27 cellular contexts compared by ENCODE assay signal in the genomic region with DNA sequence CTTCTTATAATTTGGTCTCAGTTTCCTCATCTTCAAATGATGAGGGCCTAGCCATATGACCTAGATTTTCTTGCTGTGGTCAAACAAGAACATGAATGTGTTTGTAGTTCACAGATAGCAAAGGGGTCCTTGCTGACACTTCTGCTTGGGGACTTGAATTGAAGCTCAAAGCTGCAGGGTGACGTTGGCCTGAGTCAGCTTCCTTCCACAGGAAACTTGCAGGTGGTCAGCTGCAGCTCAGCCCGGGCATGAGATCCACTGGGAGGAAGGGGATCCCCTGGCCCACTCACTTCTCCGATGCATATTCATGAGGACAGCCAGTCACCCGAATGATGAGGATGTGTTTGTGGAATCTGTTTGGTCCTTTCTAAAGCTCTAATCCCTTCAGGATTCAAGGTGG. TPM values are rescaled to one million over a fixed set of nuclear protein-coding genes. Genes with fewer than 3 reads are reported as not detected.
DNase-seq lines count a peak whose midpoint lies in the region; TF ChIP-seq lines count a peak whose summit lies in the region.
"Had no signal": no experiment of that assay in that cellular context is flagged by ENCODE, and none has a peak within 500 bp of the region (broad histone marks: within the 10 kb centered on the region; RNA-seq: fewer than 3 reads in every experiment).

No MANE protein-coding gene starts in this region.

- H3K4me2 ChIP-seq in neural progenitor cell, result no peak overlapping the region

- 54 to 71% methylated on average over 2 to 4 of the region's 4 CpGs for whole genome bisulfite sequencing in endodermal cell (ENCODE audit: insufficient coverage in 1 of 2, insufficient read length in 1 of 2), 2 experiments

- H3K4me3 ChIP-seq in neural progenitor cell (no peak overlapping the region), endodermal cell (ENCODE audit: low read length) (no peak overlapping the region)
- H3K4me3 ChIP-seq: pancreas, thoracic aorta had no signal

- no peaks in the 10 kb centered on the region for H3K9me3 ChIP-seq in neural progenitor cell (ENCODE audit: low read depth)
- H3K9me3 ChIP-seq in endodermal cell (ENCODE audit: control insufficient read depth, low read length), result no peaks in the 10 kb centered on the region
- H3K9me3 ChIP-seq: pancreas, thoracic aorta had no signal

- no peaks in the 10 kb centered on the region for H3F3A ChIP-seq in neural progenitor cell (ENCODE audit: low read depth)

- H3K4me1 Mint-ChIP-seq in neural progenitor cell (peaks cover 60% of the 10 kb centered on the region), endodermal cell (peaks cover 23% of the 10 kb centered on the region)
- H3K4me1 Mint-ChIP-seq: activated B cell treated with CpG ODN at 0.5 μM for 24 hours, memory B cell had no signal

- TF ChIP-seq CTCF in neural progenitor cell (IDR thresholded peaks at IDR 0.05), result no peak
- no peak for TF ChIP-seq CTCF in endodermal cell (conservative IDR thresholded peaks at IDR 0.05)

- H3K9me3 Mint-ChIP-seq in neural progenitor cell (peaks cover 10% of the 10 kb centered on the region), endodermal cell (no peaks in the 10 kb centered on the region)
- H3K9me3 Mint-ChIP-seq: activated B cell treated with CpG ODN at 0.5 μM for 24 hours; memory B cell; stimulated activated naive CD8-positive, alpha-beta T cell treated with anti-CD3 and anti-CD28 coated beads, Interleukin-15, Interleukin-2, amounts not matched to agents 100 ng/mL and 50 ng/mL, for 24 hours had no signal

- H3K27ac Mint-ChIP-seq in neural progenitor cell (peak overlapping the region; percentile 22), endodermal cell (no peak overlapping the region)
- H3K27ac Mint-ChIP-seq: activated B cell treated with CpG ODN at 0.5 μM for 24 hours; brain; memory B cell; stimulated activated naive CD8-positive, alpha-beta T cell treated with anti-CD3 and anti-CD28 coated beads, Interleukin-15, Interleukin-2, amounts not matched to agents 100 ng/mL and 50 ng/mL, for 24 hours had no signal

- H4K20me1 ChIP-seq in neural progenitor cell (ENCODE audit: low read depth), result no peaks in the 10 kb centered on the region

- H3K4me3 Mint-ChIP-seq in neural progenitor cell, result no peak overlapping the region
- no peak overlapping the region for H3K4me3 Mint-ChIP-seq in endodermal cell
- H3K4me3 Mint-ChIP-seq: activated B cell treated with CpG ODN at 0.5 μM for 24 hours; brain; memory B cell; neural crest cell; stimulated activated naive CD8-positive, alpha-beta T cell treated with anti-CD3 and anti-CD28 coated beads, Interleukin-15, Interleukin-2, amounts not matched to agents 100 ng/mL and 50 ng/mL, for 24 hours had no signal

- H3K9ac ChIP-seq in neural progenitor cell (no peak overlapping the region), endodermal cell (ENCODE audit: extremely low read depth, low read length, poor library complexity, severe bottlenecking) (no peak overlapping the region)

- H3K27me3 Mint-ChIP-seq in neural progenitor cell (ENCODE audit: insufficient read depth, low read depth), result peaks cover 8% of the 10 kb centered on the region
- H3K27me3 Mint-ChIP-seq in endodermal cell (ENCODE audit: insufficient read depth), result no peaks in the 10 kb centered on the region

- H3K36me3 Mint-ChIP-seq in neural progenitor cell (peaks cover 17% of the 10 kb centered on the region), endodermal cell (ENCODE audit: low read depth) (no peaks in the 10 kb centered on the region)

- no peaks in the 10 kb centered on the region for H3K79me2 ChIP-seq in neural progenitor cell (ENCODE audit: low read depth)

- peak; percentile 66 for DNase-seq in Daoy (ENCODE audit: low read depth)
- DNase-seq in RKO (ENCODE audit: low spot score), result peak; percentile 57
- peak; percentile 90 for DNase-seq in dermis blood vessel endothelial cell
- no peak for DNase-seq in neural progenitor cell (ENCODE audit: low spot score)
- DNase-seq in LoVo (ENCODE audit: low spot score), result no peak
- no peak for DNase-seq in activated CD8-positive, alpha-beta memory T cell treated with anti-CD3 and anti-CD28 coated beads, Interleukin-2, amount 50 U/mL, for 48 hours
- DNase-seq in endodermal cell, result no peak
- DNase-seq: activated B cell treated with CpG ODN at 0.5 μM for 24 hours; activated CD4-positive, alpha-beta T cell treated with anti-CD3 and anti-CD28 coated beads, Interleukin-2, amount 50 U/mL, for 1 hour; activated naive CD4-positive, alpha-beta T cell treated with Interleukin-2 at 50 U/mL for 16 hours; effector CD4-positive, alpha-beta T cell; HCEC 1CT; hypothalamus; Kasumi-1; MV-4-11; NCI-H1436 treated with DMSO at 0.1 percent for 48 hours; NCI-H2107; NCI-H345; pancreas; stimulated activated CD4-positive, alpha-beta T cell treated with anti-CD3 and anti-CD28 coated beads, Interleukin-2, amount 100 ng/mL, for 24 hours; T-helper 1 cell had no signal

- H3K27ac ChIP-seq in neural progenitor cell (no peak overlapping the region), endodermal cell (ENCODE audit: low read depth, low read length) (no peak overlapping the region)
- H3K27ac ChIP-seq: epithelial cell of prostate, pancreas, thoracic aorta had no signal

- no peaks in the 10 kb centered on the region for H3K27me3 ChIP-seq in neural progenitor cell
- no peaks in the 10 kb centered on the region for H3K27me3 ChIP-seq in endodermal cell (ENCODE audit: control insufficient read depth, insufficient read depth, low read length, poor library complexity, severe bottlenecking)
- H3K27me3 ChIP-seq: pancreas had no signal

- H3K36me3 ChIP-seq in neural progenitor cell (no peaks in the 10 kb centered on the region), endodermal cell (ENCODE audit: control insufficient read depth, insufficient read depth, low read length) (no peaks in the 10 kb centered on the region)
- H3K36me3 ChIP-seq: pancreas, thoracic aorta had no signal

- H2AFZ ChIP-seq in neural progenitor cell (replicated peaks), result no peak overlapping the region

- H3K4me1 ChIP-seq in neural progenitor cell, result peaks cover 22% of the 10 kb centered on the region
- H3K4me1 ChIP-seq in endodermal cell (ENCODE audit: control insufficient read depth, insufficient read depth, low read length), result peaks cover 3% of the 10 kb centered on the region

RNA-seq across cellular contexts. Expression of gene AXIN2, which starts 42.6 kb away (rescaled TPM):
- total RNA-seq in Daoy (2014; rRNA removed; shearing (Covaris generic)), result 1.9 and 2.7 TPM in 2 replicates
- total RNA-seq in dermis blood vessel endothelial cell (3.1 and 3.6 TPM in 2 replicates), neural progenitor cell (ENCODE audit: low replicate concordance) (21.8 and 22.0 TPM in 2 replicates), endodermal cell (10 to 100 TPM; 40.1 to 53.2 TPM)
- polyA plus RNA-seq in endodermal cell (2013, experiment 1 of 2), result 74.8 TPM
- polyA plus RNA-seq in endodermal cell (2013, experiment 2 of 2), result 73.2 TPM

Comparison
In these comparisons a context has a peak if more than half of its experiments do, and no peak if none do; other contexts are left out.
1. DNase-seq: peak in Daoy (single experiment), RKO (single experiment) and dermis blood vessel endothelial cell (single experiment); none in neural progenitor cell (single experiment), LoVo (single experiment), activated CD8-positive, alpha-beta memory T cell treated with anti-CD3 and anti-CD28 coated beads, Interleukin-2, amount 50 U/mL, for 48 hours (single experiment) and endodermal cell (single experiment).